Comparison of ENCODE assay signal across 1 cellular context in genomic region chr3:12984023-12984823, GRCh38.
TF ChIP-seq lines count a peak whose summit lies in the region.

No MANE protein-coding gene starts in this region.

TF ChIP-seq in HEK293, 187 proteins besides CTCF, POLR2A, EP300 and RAD21 (continued from another document and continues in another):
- TF ChIP-seq ELK4 (IDR thresholded peaks at IDR 0.05; ENCODE audit: borderline replicate concordance, low read depth, low read length) (no peak), SCRT2 (tag by site-specific recombination; IDR thresholded peaks at IDR 0.05) (peak; percentile 98), ZNF624 (tag by site-specific recombination; IDR thresholded peaks at IDR 0.05) (no peak), ZNF560 (tag by site-specific recombination; IDR thresholded peaks at IDR 0.05; ENCODE audit: borderline replicate concordance) (no peak), HIC1 (tag by site-specific recombination; IDR thresholded peaks at IDR 0.05) (no peak), ZNF510 (tag by site-specific recombination; IDR thresholded peaks at IDR 0.05; ENCODE audit: insufficient replicate concordance) (no peak), ZNF18 (tag by site-specific recombination; IDR thresholded peaks at IDR 0.05) (no peak), ZIC2 (tag by site-specific recombination; IDR thresholded peaks at IDR 0.05) (peak; percentile 57), REPIN1 (tag by site-specific recombination; IDR thresholded peaks at IDR 0.05; ENCODE audit: low read depth) (no peak), ZNF660 (tag by site-specific recombination; IDR thresholded peaks at IDR 0.05) (0 out of 2 replicates have a peak, but pooled peaks have one; percentile 48), ZNF513 (tag by site-specific recombination; IDR thresholded peaks at IDR 0.05) (no peak), ZBTB44 (tag by site-specific recombination; IDR thresholded peaks at IDR 0.05) (no peak), ZSCAN16 (tag by site-specific recombination; IDR thresholded peaks at IDR 0.05) (no peak), ZSCAN30 (tag by site-specific recombination; IDR thresholded peaks at IDR 0.05) (peak; percentile 66; the same call in 1 of the 2 replicates), ZXDB (tag by site-specific recombination; IDR thresholded peaks at IDR 0.05) (0 out of 2 replicates have a peak, but pooled peaks have one; percentile 13), PATZ1 (tag by site-specific recombination; IDR thresholded peaks at IDR 0.05) (peak; percentile 26; the same call in 1 of the 2 replicates), KLF7 (tag by site-specific recombination; IDR thresholded peaks at IDR 0.05; ENCODE audit: borderline replicate concordance) (no peak), ZNF214 (tag by site-specific recombination; IDR thresholded peaks at IDR 0.05; ENCODE audit: borderline replicate concordance) (no peak), ZFP3 (tag by site-specific recombination; IDR thresholded peaks at IDR 0.05; ENCODE audit: low read depth) (no peak), ZNF580 (tag by site-specific recombination; IDR thresholded peaks at IDR 0.05) (no peak), ZNF692 (tag by site-specific recombination; IDR thresholded peaks at IDR 0.05) (no peak), OVOL3 (tag by site-specific recombination; IDR thresholded peaks at IDR 0.05) (no peak), ZNF324 (tag by site-specific recombination; IDR thresholded peaks at IDR 0.05) (no peak), PRDM6 (tag by site-specific recombination; IDR thresholded peaks at IDR 0.05) (no peak), ZNF548 (tag by site-specific recombination; IDR thresholded peaks at IDR 0.05) (no peak), ZNF701 (tag by site-specific recombination; IDR thresholded peaks at IDR 0.05) (no peak), EGR2 (tag by site-specific recombination; IDR thresholded peaks at IDR 0.05; ENCODE audit: low read depth) (no peak), ZNF132 (tag by site-specific recombination; IDR thresholded peaks at IDR 0.05; ENCODE audit: borderline replicate concordance) (no peak), YY2 (tag by site-specific recombination; IDR thresholded peaks at IDR 0.05) (no peak), ZNF623 (tag by site-specific recombination; IDR thresholded peaks at IDR 0.05) (no peak), ZNF664 (tag by site-specific recombination; IDR thresholded peaks at IDR 0.05) (no peak), ZNF155 (tag by site-specific recombination; IDR thresholded peaks at IDR 0.05) (no peak), ZBTB48 (tag by site-specific recombination; IDR thresholded peaks at IDR 0.05) (no peak), ZNF654 (tag by site-specific recombination; IDR thresholded peaks at IDR 0.05; ENCODE audit: low read depth) (peak; percentile 82), ZNF140 (tag by site-specific recombination; IDR thresholded peaks at IDR 0.05) (no peak), ZNF292 (tag by site-specific recombination; IDR thresholded peaks at IDR 0.05; ENCODE audit: borderline replicate concordance, low read depth) (no peak), ZBTB20 (tag by site-specific recombination; IDR thresholded peaks at IDR 0.05) (peak; percentile 18; the same call in 1 of the 2 replicates), KLF9 (tag by site-specific recombination; IDR thresholded peaks at IDR 0.05; ENCODE audit: low read depth) (no peak), ZNF10 (tag by site-specific recombination; IDR thresholded peaks at IDR 0.05) (no peak), SCRT1 (tag by site-specific recombination; IDR thresholded peaks at IDR 0.05; ENCODE audit: borderline replicate concordance) (peak; percentile 99), ZNF514 (tag by site-specific recombination; IDR thresholded peaks at IDR 0.05) (no peak), RBAK (tag by site-specific recombination; IDR thresholded peaks at IDR 0.05) (no peak), ZBTB11 (tag by site-specific recombination; conservative IDR thresholded peaks at IDR 0.05; ENCODE audit: low read depth) (no peak), ZNF112 (tag by site-specific recombination; IDR thresholded peaks at IDR 0.05) (no peak), ZNF791 (tag by site-specific recombination; IDR thresholded peaks at IDR 0.05) (no peak), ZNF48 (tag by site-specific recombination; IDR thresholded peaks at IDR 0.05) (no peak), ZNF16 (tag by site-specific recombination; IDR thresholded peaks at IDR 0.05; ENCODE audit: low read depth) (no peak), ZNF174 (tag by site-specific recombination; IDR thresholded peaks at IDR 0.05) (no peak), ZEB2 (tag by site-specific recombination; IDR thresholded peaks at IDR 0.05) (no peak), ZNF24 (tag by site-specific recombination; IDR thresholded peaks at IDR 0.05) (0 out of 2 replicates have a peak, but pooled peaks have one; percentile 38), GLIS2 (tag by site-specific recombination; IDR thresholded peaks at IDR 0.05) (peak; percentile 39)
